In genomic region chr7:7956531-7957221, GRCh38 we compare ENCODE assay signal across 13 cellular contexts. TPM values are rescaled to one million over a fixed set of nuclear protein-coding genes. Genes with fewer than 3 reads are reported as not detected.
DNase-seq lines count a peak whose midpoint lies in the region; ATAC-seq and TF ChIP-seq lines count a peak whose summit lies in the region.
"Had no signal": no experiment of that assay in that cellular context is flagged by ENCODE, and none has a peak within 500 bp of the region (broad histone marks: within the 10 kb centered on the region; RNA-seq: fewer than 3 reads in every experiment).

No MANE protein-coding gene starts in this region.

- H3K9ac ChIP-seq in IMR-90 (ENCODE audit: low read depth, low read length) (no peak overlapping the region), mesenchymal stem cell (ENCODE audit: low read length) (peak overlapping the region; percentile 35), Karpas-422 (ENCODE audit: low read length) (no peak overlapping the region)

- H3K27me3 ChIP-seq in IMR-90 (ENCODE audit: control insufficient read depth, insufficient read depth, low read length), result no peaks in the 10 kb centered on the region
- no peaks in the 10 kb centered on the region for H3K27me3 ChIP-seq in mesenchymal stem cell (ENCODE audit: control insufficient read depth in 1 of 2, insufficient read depth in 1 of 2, low read length in 2 of 2)
- H3K27me3 ChIP-seq in Karpas-422 (ENCODE audit: low read length), result no peaks in the 10 kb centered on the region
- H3K27me3 ChIP-seq: ascending aorta had no signal

- no peaks in the 10 kb centered on the region for H3K79me1 ChIP-seq in IMR-90 (ENCODE audit: low read depth in 1 of 2, low read length in 2 of 2)
- H3K79me1 ChIP-seq in mesenchymal stem cell (replicated peaks; ENCODE audit: low read length, poor library complexity, severe bottlenecking), result no peaks in the 10 kb centered on the region

- H2AK5ac ChIP-seq in IMR-90 (ENCODE audit: low read depth, low read length) (peak overlapping the region; percentile 67; the same call in 1 of the 2 replicates), mesenchymal stem cell (ENCODE audit: low read length, severe bottlenecking) (peak overlapping the region; percentile 83)

- H4K91ac ChIP-seq in IMR-90 (ENCODE audit: insufficient read depth, low read depth, low read length) (peak overlapping the region; percentile 61; the same call in 1 of the 2 replicates), mesenchymal stem cell (ENCODE audit: low read length) (no peak overlapping the region)

- peak overlapping the region; percentile 81 for H3K4ac ChIP-seq in IMR-90 (ENCODE audit: low read depth, low read length)
- no peak overlapping the region for H3K4ac ChIP-seq in mesenchymal stem cell (ENCODE audit: low read depth in 1 of 2, low read length in 2 of 2)

- no peak for TF ChIP-seq POLR2A in IMR-90 (IDR thresholded peaks at IDR 0.05; ENCODE audit: low read depth, low read length)

- intact Hi-C loops in IMR-90 (cut with micrococcal nuclease), result no loop called here

- H3K36me3 ChIP-seq in IMR-90 (ENCODE audit: control insufficient read depth, insufficient read depth, low read length), result no peaks in the 10 kb centered on the region
- no peaks in the 10 kb centered on the region for H3K36me3 ChIP-seq in mesenchymal stem cell (ENCODE audit: control insufficient read depth in 1 of 2, insufficient read depth in 2 of 2, low read depth in 1 of 2, low read length in 2 of 2)
- H3K36me3 ChIP-seq in Karpas-422 (ENCODE audit: insufficient read depth, low read length), result no peaks in the 10 kb centered on the region
- H3K36me3 ChIP-seq: ascending aorta had no signal

- no peak for TF ChIP-seq RAD21 in IMR-90 (IDR thresholded peaks at IDR 0.05; ENCODE audit: low read length)

- peak overlapping the region; percentile 99; the same call in 1 of the 2 replicates for H3K27ac ChIP-seq in IMR-90 (ENCODE audit: insufficient read depth, low read length)
- peak overlapping the region; percentile 70 for H3K27ac ChIP-seq in mesenchymal stem cell (ENCODE audit: low read length, poor library complexity, severe bottlenecking)
- H3K27ac ChIP-seq in Karpas-422 (ENCODE audit: low read length), result no peak overlapping the region
- H3K27ac ChIP-seq: ascending aorta had no signal

- H3K9me2 ChIP-seq in Karpas-422 (replicated peaks; ENCODE audit: insufficient read depth, low read length), result no peaks in the 10 kb centered on the region

- H3K56ac ChIP-seq in IMR-90 (ENCODE audit: extremely low read depth, insufficient read depth, low read length), result peak overlapping the region; percentile 67; the same call in 1 of the 2 replicates

- TF ChIP-seq CTCF in IMR-90 (conservative IDR thresholded peaks at IDR 0.05; ENCODE audit: low read depth, low read length) (no peak), chondrocyte (IDR thresholded peaks at IDR 0.05) (no peak)

- CTCF ChIA-PET in IMR-90 (lab: Yijun Ruan, JAX), result interaction anchor here (1.0 kb wide), 1 partner anchor 275 kb away, joined by 3 read pairs; no protein-coding TSS in a partner anchor

- H3K18ac ChIP-seq in IMR-90 (ENCODE audit: low read depth, low read length), result peak overlapping the region; percentile 100
- H3K18ac ChIP-seq in mesenchymal stem cell (ENCODE audit: low read depth in 1 of 2, low read length in 2 of 2), result no peak overlapping the region

- H3K4me3 Mint-ChIP-seq in chondrocyte (ENCODE audit: unreplicated experiment), result no peak overlapping the region
- H3K4me3 Mint-ChIP-seq: stimulated activated effector memory CD8-positive, alpha-beta T cell treated with anti-CD3 and anti-CD28 coated beads, Interleukin-12 subunit alpha, Interleukin-12 subunit beta, amount 100 ng/mL, for 72 hours had no signal

- peak overlapping the region; percentile 89 for H3K4me2 ChIP-seq in IMR-90 (ENCODE audit: low read depth, low read length)
- peak overlapping the region; percentile 28 for H3K4me2 ChIP-seq in mesenchymal stem cell (ENCODE audit: low read length, poor library complexity, severe bottlenecking)
- no peak overlapping the region for H3K4me2 ChIP-seq in Karpas-422 (ENCODE audit: low read depth, low read length, poor library complexity, severe bottlenecking)

- H3K9me3 ChIP-seq in IMR-90 (ENCODE audit: control insufficient read depth, insufficient read depth, low read length) (no peaks in the 10 kb centered on the region), mesenchymal stem cell (ENCODE audit: control insufficient read depth, low read length) (no peaks in the 10 kb centered on the region), Karpas-422 (ENCODE audit: low read length) (no peaks in the 10 kb centered on the region)
- H3K9me3 ChIP-seq: ascending aorta had no signal

- no CpG with 5 or more reads among the region's 3 CpGs for WGBS in IMR-90 (ENCODE audit: extremely low coverage in 2 of 2, insufficient read length in 1 of 2), 2 experiments
- 52% methylated on average over 2 of the region's 3 CpGs for WGBS in mesenchymal stem cell

- no TSS peak for BruUV-seq in IMR-90 (replicated peaks; lab: Mats Ljungman, UMichigan)

- H3K36me3 Mint-ChIP-seq in chondrocyte (ENCODE audit: low read depth), result no peaks in the 10 kb centered on the region
- H3K36me3 Mint-ChIP-seq: stimulated activated effector memory CD8-positive, alpha-beta T cell treated with anti-CD3 and anti-CD28 coated beads, Interleukin-12 subunit alpha, Interleukin-12 subunit beta, amount 100 ng/mL, for 72 hours had no signal

- H2BK20ac ChIP-seq in IMR-90 (ENCODE audit: low read depth, low read length), result peak overlapping the region; percentile 65; the same call in 1 of the 2 replicates

- in situ Hi-C loops in IMR-90 (cut with MboI; ENCODE audit: low sequenced_read_pairs), result loop anchor here (25.0 kb wide), 1 partner anchor 519 kb away; no protein-coding TSS in a partner anchor

- H2BK5ac ChIP-seq in IMR-90 (ENCODE audit: low read depth, low read length, poor library complexity, severe bottlenecking), result peak overlapping the region; percentile 90
- no peak overlapping the region for H2BK5ac ChIP-seq in mesenchymal stem cell (ENCODE audit: low read depth, low read length, poor library complexity, severe bottlenecking)

- H3K9me3 Mint-ChIP-seq in chondrocyte (ENCODE audit: low read depth), result no peaks in the 10 kb centered on the region
- H3K9me3 Mint-ChIP-seq: stimulated activated effector memory CD8-positive, alpha-beta T cell treated with anti-CD3 and anti-CD28 coated beads, Interleukin-12 subunit alpha, Interleukin-12 subunit beta, amount 100 ng/mL, for 72 hours had no signal

- H4K5ac ChIP-seq in IMR-90 (ENCODE audit: low read depth, low read length), result peak overlapping the region; percentile 77

- H2BK15ac ChIP-seq in IMR-90 (ENCODE audit: low read depth, low read length) (peak overlapping the region; percentile 85; the same call in 1 of the 3 replicates), mesenchymal stem cell (ENCODE audit: low read depth, poor library complexity, severe bottlenecking) (no peak overlapping the region)

- no peaks in the 10 kb centered on the region for H3K79me2 ChIP-seq in Karpas-422 (ENCODE audit: low read length)

- H3K27me3 Mint-ChIP-seq in chondrocyte (ENCODE audit: low read depth), result no peaks in the 10 kb centered on the region

- H3K4me1 ChIP-seq in IMR-90 (ENCODE audit: control insufficient read depth, insufficient read depth, low read length) (peaks cover 10% of the 10 kb centered on the region), mesenchymal stem cell (ENCODE audit: control insufficient read depth, insufficient read depth, low read depth, low read length) (peaks cover 2% of the 10 kb centered on the region), Karpas-422 (ENCODE audit: low read length) (no peaks in the 10 kb centered on the region)
- H3K4me1 ChIP-seq: ascending aorta had no signal

- ATAC-seq in IMR-90 (ENCODE audit: low read depth) (peak; percentile 84), HG03159 (IDR thresholded peaks at IDR 0.05; ENCODE audit: unreplicated experiment) (no peak)
- no peak for ATAC-seq in activated CD4-positive, CD25-positive, alpha-beta regulatory T cell treated with anti-CD3 and anti-CD28 coated beads, Interleukin-2, amount 50 U/mL, for 24 hours
- ATAC-seq: stimulated activated effector memory CD8-positive, alpha-beta T cell treated with anti-CD3 and anti-CD28 coated beads, Interleukin-12 subunit alpha, Interleukin-12 subunit beta, amount 100 ng/mL, for 72 hours had no signal

- POLR2A ChIA-PET in IMR-90 (lab: Charles Lee; ENCODE audit: unreplicated experiment), result no interaction called here

- H3K9me1 ChIP-seq in IMR-90 (ENCODE audit: insufficient read depth, low read length), result no peaks in the 10 kb centered on the region; the same call in 1 of the 2 replicates

- H3K14ac ChIP-seq in IMR-90 (replicated peaks; ENCODE audit: low read depth, low read length), result peak overlapping the region; percentile 20; the same call in 1 of the 2 replicates
- H3K14ac ChIP-seq in mesenchymal stem cell (ENCODE audit: low read length in 2 of 2), result no peak overlapping the region

- H3K23ac ChIP-seq in IMR-90 (ENCODE audit: low read depth, low read length) (no peak overlapping the region), mesenchymal stem cell (ENCODE audit: low read length in 2 of 2) (no peak overlapping the region)

- H4K8ac ChIP-seq in IMR-90 (ENCODE audit: low read depth in 2 of 2, low read length in 2 of 2) (peak overlapping the region; percentile 80 to 92), mesenchymal stem cell (ENCODE audit: low read length) (no peak overlapping the region)

- DNase-seq in COLO668 (lab: John Stamatoyannopoulos, UW; ENCODE audit: unreplicated experiment), result peak; percentile 45
- peak; percentile 78 for DNase-seq in IMR-90
- no peak for DNase-seq in chondrocyte (ENCODE audit: low spot score)
- DNase-seq in mesenchymal stem cell, result peak; percentile 22
- no peak for DNase-seq in epidermal melanocyte (ENCODE audit: insufficient read length, low spot score)
- DNase-seq in Karpas-422, result no peak
- DNase-seq: activated CD4-positive, alpha-beta T cell treated with anti-CD3 and anti-CD28 coated beads, Interleukin-2, amount 50 U/mL, for 1 hour; C1 segment of cervical spinal cord; OCI-M1 had no signal

- peak overlapping the region; percentile 90 for H2BK120ac ChIP-seq in IMR-90 (ENCODE audit: low read depth, low read length)
- no peak overlapping the region for H2BK120ac ChIP-seq in mesenchymal stem cell (ENCODE audit: low read depth, low read length)

- H2AK9ac ChIP-seq in IMR-90 (replicated peaks; ENCODE audit: low read depth, low read length, poor library complexity), result no peak overlapping the region

- no peak overlapping the region for H2BK12ac ChIP-seq in mesenchymal stem cell (ENCODE audit: low read length in 2 of 2)

- H3K4me1 Mint-ChIP-seq in chondrocyte (ENCODE audit: low read depth), result peaks cover 48% of the 10 kb centered on the region
- H3K4me1 Mint-ChIP-seq: stimulated activated effector memory CD8-positive, alpha-beta T cell treated with anti-CD3 and anti-CD28 coated beads, Interleukin-12 subunit alpha, Interleukin-12 subunit beta, amount 100 ng/mL, for 72 hours had no signal

- dilution Hi-C loops in IMR-90 (cut with HindIII; ENCODE audit: low sequenced_read_pairs, unreplicated experiment), result no loop called here

- H2AFZ ChIP-seq in IMR-90 (replicated peaks; ENCODE audit: low read length, poor library complexity) (no peak overlapping the region), mesenchymal stem cell (ENCODE audit: low read depth, low read length) (no peak overlapping the region), Karpas-422 (ENCODE audit: low read length) (no peak overlapping the region)

- H4K20me1 ChIP-seq in IMR-90 (ENCODE audit: insufficient read depth, low read length) (no peaks in the 10 kb centered on the region), Karpas-422 (ENCODE audit: insufficient read depth, low read depth, low read length) (no peaks in the 10 kb centered on the region)

- H3K27ac Mint-ChIP-seq in chondrocyte (ENCODE audit: unreplicated experiment), result peak overlapping the region; percentile 93
- H3K27ac Mint-ChIP-seq: stimulated activated effector memory CD8-positive, alpha-beta T cell treated with anti-CD3 and anti-CD28 coated beads, Interleukin-12 subunit alpha, Interleukin-12 subunit beta, amount 100 ng/mL, for 72 hours had no signal

- H3K4me3 ChIP-seq in IMR-90 (ENCODE audit: insufficient read depth, low read depth, low read length), result no peak overlapping the region
- no peak overlapping the region for H3K4me3 ChIP-seq in mesenchymal stem cell (ENCODE audit: insufficient read depth in 1 of 2, low read depth in 1 of 2, low read length in 2 of 2)
- H3K4me3 ChIP-seq in Karpas-422 (ENCODE audit: low read length), result no peak overlapping the region
- H3K4me3 ChIP-seq: ascending aorta had no signal

RNA-seq across cellular contexts. Expression of gene GLCCI1, which starts 11.9 kb away (rescaled TPM):
- total RNA-seq in IMR-90 (2012; rRNA removed) (4.1 and 7.8 TPM in 2 replicates), chondrocyte (10.2 to 11.4 TPM (median 10.9 TPM) in 3 replicates)
- polyA plus RNA-seq in IMR-90 (2012; rRNA removed), result 6.2 and 8.9 TPM in 2 replicates
- 2.3 and 3.1 TPM in 2 replicates for polyA plus RNA-seq in IMR-90 (2012; cell fraction: cytosol; rRNA removed)
- 6.2 and 20.3 TPM in 2 replicates for polyA plus RNA-seq in IMR-90 (2012; cell fraction: nucleus; rRNA removed; ENCODE audit: low replicate concordance)
- 13.5 TPM for polyA plus RNA-seq in mesenchymal stem cell (2013, experiment 1 of 2)
- 15.6 TPM for polyA plus RNA-seq in mesenchymal stem cell (2013, experiment 2 of 2)
- total RNA-seq in Karpas-422 (2014; rRNA removed; shearing (Covaris generic); ENCODE audit: low replicate concordance), result 30.2 and 55.7 TPM in 2 replicates

Comparison
In these comparisons a context has a peak if more than half of its experiments do, and no peak if none do; other contexts are left out.
1. DNase-seq: peak in COLO668 (single experiment), IMR-90 (single experiment) and mesenchymal stem cell (single experiment); none in chondrocyte (single experiment), epidermal melanocyte (single experiment) and Karpas-422 (single experiment).